1 cellular context compared by ENCODE assay signal in the genomic region with DNA sequence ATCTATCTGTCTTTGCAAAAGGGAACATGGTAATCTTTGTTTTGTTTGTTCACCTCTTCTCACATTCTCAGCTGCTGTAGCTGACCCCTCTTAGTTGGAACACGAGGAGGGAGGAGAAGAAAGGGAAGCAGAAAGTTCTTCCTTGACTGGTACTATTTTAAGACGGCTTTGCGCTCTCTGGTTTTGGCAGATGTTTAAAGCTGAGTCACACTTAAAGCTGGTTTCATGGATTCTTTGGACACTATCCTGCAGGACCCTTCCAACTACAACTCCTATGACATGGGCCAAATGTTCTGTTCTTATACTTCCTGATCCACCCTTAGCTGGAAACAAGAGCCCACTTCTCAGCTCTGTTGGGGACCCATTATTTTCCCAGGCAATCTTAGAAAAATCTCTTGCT.
TF ChIP-seq lines count a peak whose summit lies in the region.

No MANE protein-coding gene starts in this region.

TF ChIP-seq in GM23338, 12 proteins besides CTCF, POLR2A, EP300 and RAD21 (continued from another document):
- no peak for TF ChIP-seq ZNF462 (CRISPR knock-in tag; IDR thresholded peaks at IDR 0.05)
